1 cellular context compared by ENCODE assay signal in genomic region chr10:119268428-119268827, GRCh38.
TF ChIP-seq lines count a peak whose summit lies in the region.

No MANE protein-coding gene starts in this region.

TF ChIP-seq in K562, 482 proteins besides CTCF, POLR2A, EP300 and RAD21 (continued from another document):
- TF ChIP-seq FOXP4 (CRISPR knock-in tag; IDR thresholded peaks at IDR 0.05; ENCODE audit: borderline replicate concordance): no peak
- no peak for TF ChIP-seq CC2D1A (IDR thresholded peaks at IDR 0.05)
- peak; percentile 90 for TF ChIP-seq RBM25 (IDR thresholded peaks at IDR 0.05; ENCODE audit: low read depth, low read length, severe bottlenecking)
- peak; percentile 34; the same call in 1 of the 2 replicates for TF ChIP-seq ZNF316 (IDR thresholded peaks at IDR 0.05)
- peak in 1 of 2 experiments; percentile 57; a peak in 2 of 3 replicates for TF ChIP-seq CBX3 (IDR thresholded peaks at IDR 0.05; ENCODE audit: borderline replicate concordance in 1 of 2, low read length in 2 of 2)
- peak; percentile 88; the same call in 1 of the 2 replicates for TF ChIP-seq SMARCA5 (IDR thresholded peaks at IDR 0.05)
- no peak for TF ChIP-seq YY1 (IDR thresholded peaks at IDR 0.05; ENCODE audit: borderline replicate concordance in 1 of 3, control insufficient read depth in 1 of 3, extremely low read depth in 1 of 3, insufficient read depth in 3 of 3, insufficient read length in 1 of 3, insufficient replicate concordance in 2 of 3, low read depth in 1 of 3, low read length in 2 of 3)
- TF ChIP-seq ZNF77 (CRISPR knock-in tag; IDR thresholded peaks at IDR 0.05): no peak
- TF ChIP-seq ZNF121 (CRISPR knock-in tag; conservative IDR thresholded peaks at IDR 0.05): no peak
- TF ChIP-seq SNRNP70 (optimal IDR thresholded peaks at IDR 0.05; ENCODE audit: low read depth, low read length): no peak
- TF ChIP-seq HDGF (IDR thresholded peaks at IDR 0.05): peak; percentile 39; the same call in 1 of the 2 replicates
- TF ChIP-seq HNRNPH1 (optimal IDR thresholded peaks at IDR 0.05; ENCODE audit: low read depth, low read length): no peak
- TF ChIP-seq CHD4 (IDR thresholded peaks at IDR 0.05; ENCODE audit: insufficient read depth, insufficient replicate concordance, low read depth, low read length, poor library complexity, severe bottlenecking): peak; percentile 95
- no peak for TF ChIP-seq PHF21A (IDR thresholded peaks at IDR 0.05; ENCODE audit: borderline replicate concordance, low read depth)
- TF ChIP-seq ZC3H4 (CRISPR knock-in tag; IDR thresholded peaks at IDR 0.05; ENCODE audit: borderline replicate concordance): no peak
- TF ChIP-seq HDAC2 (IDR thresholded peaks at IDR 0.05): peak; percentile 89
- TF ChIP-seq, protein P1, sequence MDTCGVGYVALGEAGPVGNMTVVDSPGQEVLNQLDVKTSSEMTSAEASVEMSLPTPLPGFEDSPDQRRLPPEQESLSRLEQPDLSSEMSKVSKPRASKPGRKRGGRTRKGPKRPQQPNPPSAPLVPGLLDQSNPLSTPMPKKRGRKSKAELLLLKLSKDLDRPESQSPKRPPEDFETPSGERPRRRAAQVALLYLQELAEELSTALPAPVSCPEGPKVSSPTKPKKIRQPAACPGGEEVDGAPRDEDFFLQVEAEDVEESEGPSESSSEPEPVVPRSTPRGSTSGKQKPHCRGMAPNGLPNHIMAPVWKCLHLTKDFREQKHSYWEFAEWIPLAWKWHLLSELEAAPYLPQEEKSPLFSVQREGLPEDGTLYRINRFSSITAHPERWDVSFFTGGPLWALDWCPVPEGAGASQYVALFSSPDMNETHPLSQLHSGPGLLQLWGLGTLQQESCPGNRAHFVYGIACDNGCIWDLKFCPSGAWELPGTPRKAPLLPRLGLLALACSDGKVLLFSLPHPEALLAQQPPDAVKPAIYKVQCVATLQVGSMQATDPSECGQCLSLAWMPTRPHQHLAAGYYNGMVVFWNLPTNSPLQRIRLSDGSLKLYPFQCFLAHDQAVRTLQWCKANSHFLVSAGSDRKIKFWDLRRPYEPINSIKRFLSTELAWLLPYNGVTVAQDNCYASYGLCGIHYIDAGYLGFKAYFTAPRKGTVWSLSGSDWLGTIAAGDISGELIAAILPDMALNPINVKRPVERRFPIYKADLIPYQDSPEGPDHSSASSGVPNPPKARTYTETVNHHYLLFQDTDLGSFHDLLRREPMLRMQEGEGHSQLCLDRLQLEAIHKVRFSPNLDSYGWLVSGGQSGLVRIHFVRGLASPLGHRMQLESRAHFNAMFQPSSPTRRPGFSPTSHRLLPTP (IDR thresholded peaks at IDR 0.05; ENCODE audit: borderline replicate concordance, extremely low read depth, insufficient read length): no peak
- peak in 1 of 2 experiments; percentile 80; a peak in 2 of 4 replicates for TF ChIP-seq RCOR1 (IDR thresholded peaks at IDR 0.05; ENCODE audit: borderline replicate concordance in 1 of 2, low read depth in 2 of 2, low read length in 2 of 2)
- TF ChIP-seq PTTG1 (tag; IDR thresholded peaks at IDR 0.05; ENCODE audit: low read depth): no peak
- TF ChIP-seq, protein P2, sequence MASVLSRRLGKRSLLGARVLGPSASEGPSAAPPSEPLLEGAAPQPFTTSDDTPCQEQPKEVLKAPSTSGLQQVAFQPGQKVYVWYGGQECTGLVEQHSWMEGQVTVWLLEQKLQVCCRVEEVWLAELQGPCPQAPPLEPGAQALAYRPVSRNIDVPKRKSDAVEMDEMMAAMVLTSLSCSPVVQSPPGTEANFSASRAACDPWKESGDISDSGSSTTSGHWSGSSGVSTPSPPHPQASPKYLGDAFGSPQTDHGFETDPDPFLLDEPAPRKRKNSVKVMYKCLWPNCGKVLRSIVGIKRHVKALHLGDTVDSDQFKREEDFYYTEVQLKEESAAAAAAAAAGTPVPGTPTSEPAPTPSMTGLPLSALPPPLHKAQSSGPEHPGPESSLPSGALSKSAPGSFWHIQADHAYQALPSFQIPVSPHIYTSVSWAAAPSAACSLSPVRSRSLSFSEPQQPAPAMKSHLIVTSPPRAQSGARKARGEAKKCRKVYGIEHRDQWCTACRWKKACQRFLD (CRISPR knock-in tag; IDR thresholded peaks at IDR 0.05): no peak
- no peak for TF ChIP-seq SMAD4 (CRISPR knock-in tag; conservative IDR thresholded peaks at IDR 0.05)
- TF ChIP-seq SMARCC2 (IDR thresholded peaks at IDR 0.05; ENCODE audit: low read depth): no peak
